1 cellular context compared by ENCODE assay signal in the genomic region with DNA sequence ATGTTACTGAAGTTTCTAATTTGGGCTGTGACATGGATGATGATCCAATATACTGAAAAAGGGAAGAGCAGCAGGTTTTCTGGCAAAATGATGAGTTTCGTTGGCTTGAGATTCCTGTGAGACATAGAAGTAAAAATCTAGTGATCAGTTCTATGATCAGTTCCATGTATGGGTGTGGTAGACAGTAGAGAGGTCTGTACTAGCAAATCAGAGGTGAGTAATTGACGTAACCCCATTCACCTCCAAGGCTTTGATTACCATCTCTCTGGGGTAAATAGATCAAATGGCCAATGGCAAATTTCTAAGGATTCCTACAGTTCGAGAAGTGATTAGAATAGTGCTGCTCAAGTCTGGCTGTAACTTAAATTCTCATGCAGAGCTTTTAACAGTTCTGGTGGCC.
TF ChIP-seq lines count a peak whose summit lies in the region.

No MANE protein-coding gene starts in this region.

TF ChIP-seq in GM12878, 131 proteins besides CTCF, POLR2A, EP300 and RAD21 (continued from another document):
- TF ChIP-seq, protein P1, sequence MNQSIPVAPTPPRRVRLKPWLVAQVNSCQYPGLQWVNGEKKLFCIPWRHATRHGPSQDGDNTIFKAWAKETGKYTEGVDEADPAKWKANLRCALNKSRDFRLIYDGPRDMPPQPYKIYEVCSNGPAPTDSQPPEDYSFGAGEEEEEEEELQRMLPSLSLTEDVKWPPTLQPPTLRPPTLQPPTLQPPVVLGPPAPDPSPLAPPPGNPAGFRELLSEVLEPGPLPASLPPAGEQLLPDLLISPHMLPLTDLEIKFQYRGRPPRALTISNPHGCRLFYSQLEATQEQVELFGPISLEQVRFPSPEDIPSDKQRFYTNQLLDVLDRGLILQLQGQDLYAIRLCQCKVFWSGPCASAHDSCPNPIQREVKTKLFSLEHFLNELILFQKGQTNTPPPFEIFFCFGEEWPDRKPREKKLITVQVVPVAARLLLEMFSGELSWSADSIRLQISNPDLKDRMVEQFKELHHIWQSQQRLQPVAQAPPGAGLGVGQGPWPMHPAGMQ (IDR thresholded peaks at IDR 0.05; ENCODE audit: borderline replicate concordance), result no peak
- TF ChIP-seq, protein P2, sequence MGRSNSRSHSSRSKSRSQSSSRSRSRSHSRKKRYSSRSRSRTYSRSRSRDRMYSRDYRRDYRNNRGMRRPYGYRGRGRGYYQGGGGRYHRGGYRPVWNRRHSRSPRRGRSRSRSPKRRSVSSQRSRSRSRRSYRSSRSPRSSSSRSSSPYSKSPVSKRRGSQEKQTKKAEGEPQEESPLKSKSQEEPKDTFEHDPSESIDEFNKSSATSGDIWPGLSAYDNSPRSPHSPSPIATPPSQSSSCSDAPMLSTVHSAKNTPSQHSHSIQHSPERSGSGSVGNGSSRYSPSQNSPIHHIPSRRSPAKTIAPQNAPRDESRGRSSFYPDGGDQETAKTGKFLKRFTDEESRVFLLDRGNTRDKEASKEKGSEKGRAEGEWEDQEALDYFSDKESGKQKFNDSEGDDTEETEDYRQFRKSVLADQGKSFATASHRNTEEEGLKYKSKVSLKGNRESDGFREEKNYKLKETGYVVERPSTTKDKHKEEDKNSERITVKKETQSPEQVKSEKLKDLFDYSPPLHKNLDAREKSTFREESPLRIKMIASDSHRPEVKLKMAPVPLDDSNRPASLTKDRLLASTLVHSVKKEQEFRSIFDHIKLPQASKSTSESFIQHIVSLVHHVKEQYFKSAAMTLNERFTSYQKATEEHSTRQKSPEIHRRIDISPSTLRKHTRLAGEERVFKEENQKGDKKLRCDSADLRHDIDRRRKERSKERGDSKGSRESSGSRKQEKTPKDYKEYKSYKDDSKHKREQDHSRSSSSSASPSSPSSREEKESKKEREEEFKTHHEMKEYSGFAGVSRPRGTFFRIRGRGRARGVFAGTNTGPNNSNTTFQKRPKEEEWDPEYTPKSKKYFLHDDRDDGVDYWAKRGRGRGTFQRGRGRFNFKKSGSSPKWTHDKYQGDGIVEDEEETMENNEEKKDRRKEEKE (IDR thresholded peaks at IDR 0.05), result no peak
- TF ChIP-seq, protein P3, sequence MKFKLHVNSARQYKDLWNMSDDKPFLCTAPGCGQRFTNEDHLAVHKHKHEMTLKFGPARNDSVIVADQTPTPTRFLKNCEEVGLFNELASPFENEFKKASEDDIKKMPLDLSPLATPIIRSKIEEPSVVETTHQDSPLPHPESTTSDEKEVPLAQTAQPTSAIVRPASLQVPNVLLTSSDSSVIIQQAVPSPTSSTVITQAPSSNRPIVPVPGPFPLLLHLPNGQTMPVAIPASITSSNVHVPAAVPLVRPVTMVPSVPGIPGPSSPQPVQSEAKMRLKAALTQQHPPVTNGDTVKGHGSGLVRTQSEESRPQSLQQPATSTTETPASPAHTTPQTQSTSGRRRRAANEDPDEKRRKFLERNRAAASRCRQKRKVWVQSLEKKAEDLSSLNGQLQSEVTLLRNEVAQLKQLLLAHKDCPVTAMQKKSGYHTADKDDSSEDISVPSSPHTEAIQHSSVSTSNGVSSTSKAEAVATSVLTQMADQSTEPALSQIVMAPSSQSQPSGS (IDR thresholded peaks at IDR 0.05; ENCODE audit: low read length), result no peak
- TF ChIP-seq IKZF2 (IDR thresholded peaks at IDR 0.05) (no peak), HCFC1 (IDR thresholded peaks at IDR 0.05; ENCODE audit: low read length) (no peak), ZNF207 (IDR thresholded peaks at IDR 0.05; ENCODE audit: borderline replicate concordance) (no peak), ZNF24 (IDR thresholded peaks at IDR 0.05) (no peak), DPF2 (IDR thresholded peaks at IDR 0.05) (no peak), CHD2 (IDR thresholded peaks at IDR 0.05; ENCODE audit: borderline replicate concordance, low read depth, low read length) (no peak), RCOR1 (conservative IDR thresholded peaks at IDR 0.05; ENCODE audit: low read depth, low read length) (no peak), ATF7 (IDR thresholded peaks at IDR 0.05; ENCODE audit: low read depth) (no peak), RELA (IDR thresholded peaks at IDR 0.05; ENCODE audit: borderline replicate concordance, partially characterized antibody) (no peak), STAT1 (conservative IDR thresholded peaks at IDR 0.05) (no peak), NR2C2 (IDR thresholded peaks at IDR 0.05; ENCODE audit: borderline replicate concordance, control insufficient read depth, insufficient read length, low read depth) (no peak)
- TF ChIP-seq, protein P4, sequence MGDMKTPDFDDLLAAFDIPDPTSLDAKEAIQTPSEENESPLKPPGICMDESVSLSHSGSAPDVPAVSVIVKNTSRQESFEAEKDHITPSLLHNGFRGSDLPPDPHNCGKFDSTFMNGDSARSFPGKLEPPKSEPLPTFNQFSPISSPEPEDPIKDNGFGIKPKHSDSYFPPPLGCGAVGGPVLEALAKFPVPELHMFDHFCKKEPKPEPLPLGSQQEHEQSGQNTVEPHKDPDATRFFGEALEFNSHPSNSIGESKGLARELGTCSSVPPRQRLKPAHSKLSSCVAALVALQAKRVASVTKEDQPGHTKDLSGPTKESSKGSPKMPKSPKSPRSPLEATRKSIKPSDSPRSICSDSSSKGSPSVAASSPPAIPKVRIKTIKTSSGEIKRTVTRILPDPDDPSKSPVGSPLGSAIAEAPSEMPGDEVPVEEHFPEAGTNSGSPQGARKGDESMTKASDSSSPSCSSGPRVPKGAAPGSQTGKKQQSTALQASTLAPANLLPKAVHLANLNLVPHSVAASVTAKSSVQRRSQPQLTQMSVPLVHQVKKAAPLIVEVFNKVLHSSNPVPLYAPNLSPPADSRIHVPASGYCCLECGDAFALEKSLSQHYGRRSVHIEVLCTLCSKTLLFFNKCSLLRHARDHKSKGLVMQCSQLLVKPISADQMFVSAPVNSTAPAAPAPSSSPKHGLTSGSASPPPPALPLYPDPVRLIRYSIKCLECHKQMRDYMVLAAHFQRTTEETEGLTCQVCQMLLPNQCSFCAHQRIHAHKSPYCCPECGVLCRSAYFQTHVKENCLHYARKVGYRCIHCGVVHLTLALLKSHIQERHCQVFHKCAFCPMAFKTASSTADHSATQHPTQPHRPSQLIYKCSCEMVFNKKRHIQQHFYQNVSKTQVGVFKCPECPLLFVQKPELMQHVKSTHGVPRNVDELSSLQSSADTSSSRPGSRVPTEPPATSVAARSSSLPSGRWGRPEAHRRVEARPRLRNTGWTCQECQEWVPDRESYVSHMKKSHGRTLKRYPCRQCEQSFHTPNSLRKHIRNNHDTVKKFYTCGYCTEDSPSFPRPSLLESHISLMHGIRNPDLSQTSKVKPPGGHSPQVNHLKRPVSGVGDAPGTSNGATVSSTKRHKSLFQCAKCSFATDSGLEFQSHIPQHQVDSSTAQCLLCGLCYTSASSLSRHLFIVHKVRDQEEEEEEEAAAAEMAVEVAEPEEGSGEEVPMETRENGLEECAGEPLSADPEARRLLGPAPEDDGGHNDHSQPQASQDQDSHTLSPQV (IDR thresholded peaks at IDR 0.05), result no peak
- TF ChIP-seq, protein P5, sequence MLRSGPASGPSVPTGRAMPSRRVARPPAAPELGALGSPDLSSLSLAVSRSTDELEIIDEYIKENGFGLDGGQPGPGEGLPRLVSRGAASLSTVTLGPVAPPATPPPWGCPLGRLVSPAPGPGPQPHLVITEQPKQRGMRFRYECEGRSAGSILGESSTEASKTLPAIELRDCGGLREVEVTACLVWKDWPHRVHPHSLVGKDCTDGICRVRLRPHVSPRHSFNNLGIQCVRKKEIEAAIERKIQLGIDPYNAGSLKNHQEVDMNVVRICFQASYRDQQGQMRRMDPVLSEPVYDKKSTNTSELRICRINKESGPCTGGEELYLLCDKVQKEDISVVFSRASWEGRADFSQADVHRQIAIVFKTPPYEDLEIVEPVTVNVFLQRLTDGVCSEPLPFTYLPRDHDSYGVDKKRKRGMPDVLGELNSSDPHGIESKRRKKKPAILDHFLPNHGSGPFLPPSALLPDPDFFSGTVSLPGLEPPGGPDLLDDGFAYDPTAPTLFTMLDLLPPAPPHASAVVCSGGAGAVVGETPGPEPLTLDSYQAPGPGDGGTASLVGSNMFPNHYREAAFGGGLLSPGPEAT (IDR thresholded peaks at IDR 0.05; ENCODE audit: low read depth), result no peak
- TF ChIP-seq, protein P6, sequence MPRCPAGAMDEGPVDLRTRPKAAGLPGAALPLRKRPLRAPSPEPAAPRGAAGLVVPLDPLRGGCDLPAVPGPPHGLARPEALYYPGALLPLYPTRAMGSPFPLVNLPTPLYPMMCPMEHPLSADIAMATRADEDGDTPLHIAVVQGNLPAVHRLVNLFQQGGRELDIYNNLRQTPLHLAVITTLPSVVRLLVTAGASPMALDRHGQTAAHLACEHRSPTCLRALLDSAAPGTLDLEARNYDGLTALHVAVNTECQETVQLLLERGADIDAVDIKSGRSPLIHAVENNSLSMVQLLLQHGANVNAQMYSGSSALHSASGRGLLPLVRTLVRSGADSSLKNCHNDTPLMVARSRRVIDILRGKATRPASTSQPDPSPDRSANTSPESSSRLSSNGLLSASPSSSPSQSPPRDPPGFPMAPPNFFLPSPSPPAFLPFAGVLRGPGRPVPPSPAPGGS (IDR thresholded peaks at IDR 0.05; ENCODE audit: borderline replicate concordance, insufficient read depth, low read depth, low read length, poor library complexity, severe bottlenecking), result no peak
